In the genomic region with DNA sequence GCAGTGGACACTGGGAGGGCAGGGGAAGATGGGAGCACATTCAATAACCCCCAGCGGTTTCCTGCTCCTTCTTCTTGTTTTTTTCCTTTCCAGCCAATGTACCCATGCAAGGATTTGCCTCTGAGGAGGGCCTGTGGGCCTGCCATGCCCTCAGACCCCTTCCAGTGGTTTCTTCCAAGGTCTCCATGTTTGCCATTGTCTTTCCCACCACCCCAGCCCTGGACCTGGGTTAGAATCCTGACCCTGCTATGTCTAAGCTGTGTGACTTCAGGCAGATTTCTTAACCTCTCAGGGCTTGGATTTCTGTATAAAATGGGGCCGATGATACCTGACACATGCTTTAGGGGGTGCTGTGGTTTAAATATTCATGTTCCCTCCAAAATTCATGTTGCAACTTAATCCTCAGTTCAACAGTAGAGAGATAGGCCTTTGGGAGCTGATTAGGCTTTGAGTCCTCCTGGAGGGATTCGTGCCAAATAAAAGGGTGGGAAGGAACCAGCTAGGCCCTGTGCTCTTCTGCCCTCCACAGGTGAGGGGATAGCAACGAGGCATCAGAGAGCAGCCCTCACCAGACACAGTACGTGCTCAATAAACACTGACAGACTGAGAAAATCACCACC, we compare ENCODE assay signal across 1 cellular context.
TF ChIP-seq lines count a peak whose summit lies in the region.

No MANE protein-coding gene starts in this region.

TF ChIP-seq in K562, 482 proteins besides CTCF, POLR2A, EP300 and RAD21 (continued from another document and continues in another):
- TF ChIP-seq ATF1 (CRISPR knock-in tag; IDR thresholded peaks at IDR 0.05) (no peak), ATF1 (tag; IDR thresholded peaks at IDR 0.05) (no peak), MEF2A (IDR thresholded peaks at IDR 0.05; ENCODE audit: control insufficient read depth, low read depth, low read length) (no peak), L3MBTL2 (IDR thresholded peaks at IDR 0.05) (peak; percentile 41; the same call in 1 of the 2 replicates), ZNF354B (CRISPR knock-in tag; IDR thresholded peaks at IDR 0.05) (no peak), CHD2 (IDR thresholded peaks at IDR 0.05; ENCODE audit: low read depth, low read length) (no peak), NR2F6 (CRISPR knock-in tag; IDR thresholded peaks at IDR 0.05) (no peak), PHF8 (IDR thresholded peaks at IDR 0.05; ENCODE audit: borderline replicate concordance, low read length) (no peak), DDX20 (tag; IDR thresholded peaks at IDR 0.05; ENCODE audit: low read depth) (no peak), NEUROD1 (IDR thresholded peaks at IDR 0.05; ENCODE audit: borderline replicate concordance, low read depth, low read length, partially characterized antibody) (no peak), GABPB1 (CRISPR knock-in tag; IDR thresholded peaks at IDR 0.05) (no peak), SMARCC2 (IDR thresholded peaks at IDR 0.05; ENCODE audit: low read depth) (no peak), SIRT6 (IDR thresholded peaks at IDR 0.05; ENCODE audit: low read depth, low read length) (no peak), DIDO1 (tag; IDR thresholded peaks at IDR 0.05; ENCODE audit: low read depth) (no peak), ZNF696 (CRISPR knock-in tag; conservative IDR thresholded peaks at IDR 0.05) (no peak), STAT5B (CRISPR knock-in tag; IDR thresholded peaks at IDR 0.05) (no peak), CEBPG (CRISPR knock-in tag; IDR thresholded peaks at IDR 0.05) (0 out of 2 replicates have a peak, but pooled peaks have one; percentile 31), CEBPG (tag; conservative IDR thresholded peaks at IDR 0.05 in 1 of 2, IDR thresholded peaks at IDR 0.05 in 1 of 2) (no peak; a peak in 2 of 4 replicates), NFATC3 (IDR thresholded peaks at IDR 0.05) (no peak), KAT7 (CRISPR knock-in tag; IDR thresholded peaks at IDR 0.05; ENCODE audit: borderline replicate concordance) (no peak), DACH1 (IDR thresholded peaks at IDR 0.05; ENCODE audit: partially characterized antibody) (peak; percentile 15), ZFX (CRISPR knock-in tag; IDR thresholded peaks at IDR 0.05) (no peak), ZNF79 (CRISPR knock-in tag; IDR thresholded peaks at IDR 0.05; ENCODE audit: low read depth) (no peak), BHLHE40 (IDR thresholded peaks at IDR 0.05; ENCODE audit: low read length) (no peak), ZKSCAN3 (CRISPR knock-in tag; IDR thresholded peaks at IDR 0.05) (no peak), ZNF766 (CRISPR knock-in tag; conservative IDR thresholded peaks at IDR 0.05) (no peak), NFIC (IDR thresholded peaks at IDR 0.05) (peak; percentile 54), ZNF445 (CRISPR knock-in tag; IDR thresholded peaks at IDR 0.05; ENCODE audit: low read depth) (no peak), ZNF239 (CRISPR knock-in tag; IDR thresholded peaks at IDR 0.05) (no peak), BRF1 (IDR thresholded peaks at IDR 0.05; ENCODE audit: borderline replicate concordance, extremely low read depth, insufficient read length) (no peak), NCOA1 (IDR thresholded peaks at IDR 0.05; ENCODE audit: low read depth) (no peak), ZNF121 (CRISPR knock-in tag; conservative IDR thresholded peaks at IDR 0.05) (no peak), TBL1XR1 (IDR thresholded peaks at IDR 0.05; ENCODE audit: low read length in 2 of 2) (no peak), SAFB2 (IDR thresholded peaks at IDR 0.05; ENCODE audit: borderline replicate concordance, low read depth, low read length, severe bottlenecking) (no peak), PCBP2 (IDR thresholded peaks at IDR 0.05; ENCODE audit: low read depth, low read length, poor library complexity, severe bottlenecking) (no peak), CBFB (CRISPR knock-in tag; IDR thresholded peaks at IDR 0.05) (no peak), RB1 (IDR thresholded peaks at IDR 0.05; ENCODE audit: low read depth) (peak; percentile 57), SRSF7 (optimal IDR thresholded peaks at IDR 0.05; ENCODE audit: low read depth, low read length) (no peak), RBBP5 (IDR thresholded peaks at IDR 0.05; ENCODE audit: borderline replicate concordance, insufficient read depth, low read length, poor library complexity, severe bottlenecking) (no peak), HIVEP1 (CRISPR knock-in tag; IDR thresholded peaks at IDR 0.05) (no peak)
- TF ChIP-seq, protein P1, sequence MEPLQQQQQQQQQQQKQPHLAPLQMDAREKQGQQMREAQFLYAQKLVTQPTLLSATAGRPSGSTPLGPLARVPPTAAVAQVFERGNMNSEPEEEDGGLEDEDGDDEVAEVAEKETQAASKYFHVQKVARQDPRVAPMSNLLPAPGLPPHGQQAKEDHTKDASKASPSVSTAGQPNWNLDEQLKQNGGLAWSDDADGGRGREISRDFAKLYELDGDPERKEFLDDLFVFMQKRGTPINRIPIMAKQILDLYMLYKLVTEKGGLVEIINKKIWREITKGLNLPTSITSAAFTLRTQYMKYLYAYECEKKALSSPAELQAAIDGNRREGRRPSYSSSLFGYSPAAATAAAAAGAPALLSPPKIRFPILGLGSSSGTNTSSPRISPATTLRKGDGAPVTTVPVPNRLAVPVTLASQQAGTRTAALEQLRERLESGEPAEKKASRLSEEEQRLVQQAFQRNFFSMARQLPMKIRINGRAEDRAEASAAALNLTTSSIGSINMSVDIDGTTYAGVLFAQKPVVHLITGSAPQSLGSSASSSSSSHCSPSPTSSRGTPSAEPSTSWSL (CRISPR knock-in tag; IDR thresholded peaks at IDR 0.05; ENCODE audit: borderline replicate concordance): no peak
- TF ChIP-seq, protein P2, sequence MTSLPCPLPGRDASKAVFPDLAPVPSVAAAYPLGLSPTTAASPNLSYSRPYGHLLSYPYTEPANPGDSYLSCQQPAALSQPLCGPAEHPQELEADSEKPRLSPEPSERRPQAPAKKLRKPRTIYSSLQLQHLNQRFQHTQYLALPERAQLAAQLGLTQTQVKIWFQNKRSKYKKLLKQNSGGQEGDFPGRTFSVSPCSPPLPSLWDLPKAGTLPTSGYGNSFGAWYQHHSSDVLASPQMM (CRISPR knock-in tag; IDR thresholded peaks at IDR 0.05): no peak
- TF ChIP-seq, protein P3, sequence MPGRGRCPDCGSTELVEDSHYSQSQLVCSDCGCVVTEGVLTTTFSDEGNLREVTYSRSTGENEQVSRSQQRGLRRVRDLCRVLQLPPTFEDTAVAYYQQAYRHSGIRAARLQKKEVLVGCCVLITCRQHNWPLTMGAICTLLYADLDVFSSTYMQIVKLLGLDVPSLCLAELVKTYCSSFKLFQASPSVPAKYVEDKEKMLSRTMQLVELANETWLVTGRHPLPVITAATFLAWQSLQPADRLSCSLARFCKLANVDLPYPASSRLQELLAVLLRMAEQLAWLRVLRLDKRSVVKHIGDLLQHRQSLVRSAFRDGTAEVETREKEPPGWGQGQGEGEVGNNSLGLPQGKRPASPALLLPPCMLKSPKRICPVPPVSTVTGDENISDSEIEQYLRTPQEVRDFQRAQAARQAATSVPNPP (IDR thresholded peaks at IDR 0.05; ENCODE audit: borderline replicate concordance, insufficient read depth, insufficient read length): no peak
- TF ChIP-seq, protein P4, sequence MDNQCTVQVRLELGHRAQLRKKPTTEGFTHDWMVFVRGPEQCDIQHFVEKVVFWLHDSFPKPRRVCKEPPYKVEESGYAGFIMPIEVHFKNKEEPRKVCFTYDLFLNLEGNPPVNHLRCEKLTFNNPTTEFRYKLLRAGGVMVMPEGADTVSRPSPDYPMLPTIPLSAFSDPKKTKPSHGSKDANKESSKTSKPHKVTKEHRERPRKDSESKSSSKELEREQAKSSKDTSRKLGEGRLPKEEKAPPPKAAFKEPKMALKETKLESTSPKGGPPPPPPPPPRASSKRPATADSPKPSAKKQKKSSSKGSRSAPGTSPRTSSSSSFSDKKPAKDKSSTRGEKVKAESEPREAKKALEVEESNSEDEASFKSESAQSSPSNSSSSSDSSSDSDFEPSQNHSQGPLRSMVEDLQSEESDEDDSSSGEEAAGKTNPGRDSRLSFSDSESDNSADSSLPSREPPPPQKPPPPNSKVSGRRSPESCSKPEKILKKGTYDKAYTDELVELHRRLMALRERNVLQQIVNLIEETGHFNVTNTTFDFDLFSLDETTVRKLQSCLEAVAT (IDR thresholded peaks at IDR 0.05): no peak
- TF ChIP-seq, protein P5, sequence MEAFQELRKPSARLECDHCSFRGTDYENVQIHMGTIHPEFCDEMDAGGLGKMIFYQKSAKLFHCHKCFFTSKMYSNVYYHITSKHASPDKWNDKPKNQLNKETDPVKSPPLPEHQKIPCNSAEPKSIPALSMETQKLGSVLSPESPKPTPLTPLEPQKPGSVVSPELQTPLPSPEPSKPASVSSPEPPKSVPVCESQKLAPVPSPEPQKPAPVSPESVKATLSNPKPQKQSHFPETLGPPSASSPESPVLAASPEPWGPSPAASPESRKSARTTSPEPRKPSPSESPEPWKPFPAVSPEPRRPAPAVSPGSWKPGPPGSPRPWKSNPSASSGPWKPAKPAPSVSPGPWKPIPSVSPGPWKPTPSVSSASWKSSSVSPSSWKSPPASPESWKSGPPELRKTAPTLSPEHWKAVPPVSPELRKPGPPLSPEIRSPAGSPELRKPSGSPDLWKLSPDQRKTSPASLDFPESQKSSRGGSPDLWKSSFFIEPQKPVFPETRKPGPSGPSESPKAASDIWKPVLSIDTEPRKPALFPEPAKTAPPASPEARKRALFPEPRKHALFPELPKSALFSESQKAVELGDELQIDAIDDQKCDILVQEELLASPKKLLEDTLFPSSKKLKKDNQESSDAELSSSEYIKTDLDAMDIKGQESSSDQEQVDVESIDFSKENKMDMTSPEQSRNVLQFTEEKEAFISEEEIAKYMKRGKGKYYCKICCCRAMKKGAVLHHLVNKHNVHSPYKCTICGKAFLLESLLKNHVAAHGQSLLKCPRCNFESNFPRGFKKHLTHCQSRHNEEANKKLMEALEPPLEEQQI (IDR thresholded peaks at IDR 0.05): no peak
- TF ChIP-seq, protein P6, sequence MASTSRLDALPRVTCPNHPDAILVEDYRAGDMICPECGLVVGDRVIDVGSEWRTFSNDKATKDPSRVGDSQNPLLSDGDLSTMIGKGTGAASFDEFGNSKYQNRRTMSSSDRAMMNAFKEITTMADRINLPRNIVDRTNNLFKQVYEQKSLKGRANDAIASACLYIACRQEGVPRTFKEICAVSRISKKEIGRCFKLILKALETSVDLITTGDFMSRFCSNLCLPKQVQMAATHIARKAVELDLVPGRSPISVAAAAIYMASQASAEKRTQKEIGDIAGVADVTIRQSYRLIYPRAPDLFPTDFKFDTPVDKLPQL (IDR thresholded peaks at IDR 0.05; ENCODE audit: extremely low read depth, insufficient read length): no peak
- TF ChIP-seq, protein P7, sequence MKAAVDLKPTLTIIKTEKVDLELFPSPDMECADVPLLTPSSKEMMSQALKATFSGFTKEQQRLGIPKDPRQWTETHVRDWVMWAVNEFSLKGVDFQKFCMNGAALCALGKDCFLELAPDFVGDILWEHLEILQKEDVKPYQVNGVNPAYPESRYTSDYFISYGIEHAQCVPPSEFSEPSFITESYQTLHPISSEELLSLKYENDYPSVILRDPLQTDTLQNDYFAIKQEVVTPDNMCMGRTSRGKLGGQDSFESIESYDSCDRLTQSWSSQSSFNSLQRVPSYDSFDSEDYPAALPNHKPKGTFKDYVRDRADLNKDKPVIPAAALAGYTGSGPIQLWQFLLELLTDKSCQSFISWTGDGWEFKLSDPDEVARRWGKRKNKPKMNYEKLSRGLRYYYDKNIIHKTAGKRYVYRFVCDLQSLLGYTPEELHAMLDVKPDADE (conservative IDR thresholded peaks at IDR 0.05; ENCODE audit: control insufficient read depth, low read depth, low read length): no peak
- TF ChIP-seq, protein P8, sequence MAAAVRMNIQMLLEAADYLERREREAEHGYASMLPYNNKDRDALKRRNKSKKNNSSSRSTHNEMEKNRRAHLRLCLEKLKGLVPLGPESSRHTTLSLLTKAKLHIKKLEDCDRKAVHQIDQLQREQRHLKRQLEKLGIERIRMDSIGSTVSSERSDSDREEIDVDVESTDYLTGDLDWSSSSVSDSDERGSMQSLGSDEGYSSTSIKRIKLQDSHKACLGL (CRISPR knock-in tag; IDR thresholded peaks at IDR 0.05; ENCODE audit: borderline replicate concordance, poor library complexity, severe bottlenecking): no peak
- TF ChIP-seq, protein P9, sequence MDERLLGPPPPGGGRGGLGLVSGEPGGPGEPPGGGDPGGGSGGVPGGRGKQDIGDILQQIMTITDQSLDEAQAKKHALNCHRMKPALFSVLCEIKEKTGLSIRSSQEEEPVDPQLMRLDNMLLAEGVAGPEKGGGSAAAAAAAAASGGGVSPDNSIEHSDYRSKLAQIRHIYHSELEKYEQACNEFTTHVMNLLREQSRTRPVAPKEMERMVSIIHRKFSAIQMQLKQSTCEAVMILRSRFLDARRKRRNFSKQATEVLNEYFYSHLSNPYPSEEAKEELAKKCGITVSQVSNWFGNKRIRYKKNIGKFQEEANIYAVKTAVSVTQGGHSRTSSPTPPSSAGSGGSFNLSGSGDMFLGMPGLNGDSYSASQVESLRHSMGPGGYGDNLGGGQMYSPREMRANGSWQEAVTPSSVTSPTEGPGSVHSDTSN (CRISPR knock-in tag; IDR thresholded peaks at IDR 0.05; ENCODE audit: low read depth): no peak
- TF ChIP-seq, protein P9 (tag; conservative IDR thresholded peaks at IDR 0.05; ENCODE audit: low read depth): no peak
- TF ChIP-seq, protein P10, sequence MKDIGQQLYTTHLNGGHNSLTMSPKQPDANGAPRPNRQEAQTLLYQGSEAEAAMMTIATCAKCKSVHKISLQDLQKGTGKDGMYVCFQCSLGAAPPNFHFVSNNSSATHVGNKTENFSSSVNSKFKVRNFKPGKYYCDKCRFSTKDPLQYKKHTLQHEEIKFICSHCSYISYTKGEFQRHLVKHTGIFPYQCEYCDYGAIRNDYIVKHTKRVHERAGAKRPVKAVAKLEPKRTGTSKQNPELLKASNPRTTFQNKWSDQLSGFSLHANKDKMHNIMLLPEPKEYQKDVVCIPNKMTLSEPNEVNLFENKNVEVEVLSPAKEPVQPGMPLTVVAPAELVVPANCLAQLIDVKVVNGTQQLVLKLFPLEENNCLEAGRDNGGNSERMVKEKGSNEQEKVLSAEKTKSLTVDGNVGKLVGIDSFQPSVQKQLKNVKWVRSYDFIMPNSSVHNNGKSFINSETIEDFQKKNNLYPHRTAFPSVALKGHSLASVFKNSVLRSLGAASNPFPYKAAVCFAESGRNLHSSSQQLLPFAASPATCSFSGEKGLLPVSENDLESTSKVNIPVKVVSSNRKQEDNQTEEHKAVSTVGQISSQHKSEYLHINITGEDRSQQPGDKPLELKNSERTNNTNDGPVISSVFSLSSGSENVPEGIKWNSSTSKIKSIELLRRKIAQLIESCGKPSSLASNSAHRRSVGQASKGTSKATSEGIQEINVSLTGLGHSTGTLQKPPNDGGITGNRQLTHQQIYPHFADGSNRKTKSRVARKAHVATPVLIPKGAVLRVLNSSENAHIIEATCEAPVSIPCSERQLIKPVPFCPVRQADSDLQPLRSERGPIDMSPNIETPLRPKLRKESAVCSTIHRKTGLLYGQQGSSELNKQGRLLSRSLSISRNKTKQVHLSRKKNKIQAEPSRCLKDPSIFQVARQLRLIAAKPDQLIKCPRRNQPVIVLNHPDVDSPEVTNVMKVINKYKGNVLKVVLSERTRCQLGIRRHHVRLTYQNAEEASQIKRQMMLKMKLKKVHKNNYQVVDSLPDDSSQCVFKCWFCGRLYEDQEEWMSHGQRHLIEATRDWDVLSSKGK (CRISPR knock-in tag; IDR thresholded peaks at IDR 0.05): no peak
